Comparison of ENCODE assay signal across 16 cellular contexts in genomic region chr1:246781212-246781611, GRCh38. TPM values are rescaled to one million over a fixed set of nuclear protein-coding genes. Genes with fewer than 3 reads are reported as not detected.
A peak's percentile ranks its signal among the peaks of the same experiment; 100 is the strongest.
DNase-seq lines count a peak whose midpoint lies in the region; ATAC-seq and TF ChIP-seq lines count a peak whose summit lies in the region.
"Had no signal": no experiment of that assay in that cellular context is flagged by ENCODE, and none has a peak within 500 bp of the region (broad histone marks: within the 10 kb centered on the region; RNA-seq: fewer than 3 reads in every experiment).

No MANE protein-coding gene starts in this region.

- H3K4me3 ChIP-seq in DND-41 (ENCODE audit: low read depth in 1 of 2, low read length in 2 of 2) (no peak overlapping the region), fibroblast of lung (replicated peaks in 1 of 4; ENCODE audit: control extremely low read depth in 1 of 4, insufficient read depth in 1 of 4, low read depth in 3 of 4, low read length in 4 of 4) (no peak overlapping the region), psoas muscle (no peak overlapping the region)

- intact Hi-C loops in psoas muscle (cut with DNase I), result no loop called here

- H3K4me2 ChIP-seq in DND-41 (ENCODE audit: insufficient read depth, low read length) (0 out of 2 replicates have a peak overlapping the region, but pooled peaks have one; percentile 21), fibroblast of lung (ENCODE audit: extremely low read depth, insufficient read depth, low read length) (no peak overlapping the region)

- H3K9ac ChIP-seq in DND-41 (ENCODE audit: low read depth, low read length), result 0 out of 2 replicates have a peak overlapping the region, but pooled peaks have one; percentile 32
- H3K9ac ChIP-seq in fibroblast of lung (ENCODE audit: insufficient read depth, low read length), result no peak overlapping the region

- peaks cover 11 to 24% of the 10 kb centered on the region in 2 donors for H3K4me1 Mint-ChIP-seq in stimulated activated naive B cell treated with anti-CD40 and anti-IgM and Interleukin-4, amounts not matched to agents 10 μg/mL and 1 μg/mL and 100 μg/mL, for 72 hours

- H3K4me1 ChIP-seq in DND-41 (ENCODE audit: insufficient read depth, low read length), result peaks cover 44% of the 10 kb centered on the region
- no peaks in the 10 kb centered on the region for H3K4me1 ChIP-seq in fibroblast of lung (ENCODE audit: control insufficient read depth, extremely low read depth, insufficient read depth, low read length)
- peaks cover 37% of the 10 kb centered on the region for H3K4me1 ChIP-seq in psoas muscle

- H3K9me3 Mint-ChIP-seq in stimulated activated naive B cell treated with anti-CD40 and anti-IgM and Interleukin-4, amounts not matched to agents 10 μg/mL and 1 μg/mL and 100 μg/mL, for 72 hours, result peaks cover 3 to 4% of the 10 kb centered on the region in 2 donors

- H3K9me3 ChIP-seq in DND-41 (ENCODE audit: insufficient read depth, low read length, severe bottlenecking), result no peaks in the 10 kb centered on the region
- H3K9me3 ChIP-seq in fibroblast of lung (ENCODE audit: control insufficient read depth, insufficient read depth, low read depth, low read length), result peaks cover 3% of the 10 kb centered on the region
- no peaks in the 10 kb centered on the region for H3K9me3 ChIP-seq in psoas muscle

- ATAC-seq in DND-41 (ENCODE audit: insufficient read depth, low read depth) (no peak), psoas muscle (no peak), GM18498 (IDR thresholded peaks at IDR 0.05; ENCODE audit: unreplicated experiment) (no peak)
- no peak for ATAC-seq in stimulated activated naive B cell treated with anti-CD40 and anti-IgM and Interleukin-4, amounts not matched to agents 10 μg/mL and 1 μg/mL and 100 μg/mL, for 72 hours (replicated peaks)
- ATAC-seq: Right ventricle myocardium inferior had no signal

- H3K27ac Mint-ChIP-seq in stimulated activated naive B cell treated with anti-CD40 and anti-IgM and Interleukin-4, amounts not matched to agents 10 μg/mL and 1 μg/mL and 100 μg/mL, for 72 hours, result no peak overlapping the region

- H4K20me1 ChIP-seq in DND-41 (ENCODE audit: insufficient read depth, low read length) (peaks cover 6% of the 10 kb centered on the region; the same call in 1 of the 2 replicates), fibroblast of lung (ENCODE audit: control insufficient read depth, extremely low read depth, insufficient read depth, low read length) (no peaks in the 10 kb centered on the region)

- H3K4me3 Mint-ChIP-seq in stimulated activated naive B cell treated with anti-CD40 and anti-IgM and Interleukin-4, amounts not matched to agents 10 μg/mL and 1 μg/mL and 100 μg/mL, for 72 hours, result no peak overlapping the region

- H3K79me2 ChIP-seq in DND-41 (ENCODE audit: insufficient read depth, low read length), result no peaks in the 10 kb centered on the region
- no peaks in the 10 kb centered on the region for H3K79me2 ChIP-seq in fibroblast of lung (ENCODE audit: control insufficient read depth, insufficient read depth, low read length)

- H3K27me3 Mint-ChIP-seq in stimulated activated naive B cell treated with anti-CD40 and anti-IgM and Interleukin-4, amounts not matched to agents 10 μg/mL and 1 μg/mL and 100 μg/mL, for 72 hours, result peaks cover 19 to 31% of the 10 kb centered on the region in 2 donors

- H3K27ac ChIP-seq in DND-41 (ENCODE audit: low read length) (peak overlapping the region; percentile 83), fibroblast of lung (ENCODE audit: insufficient read depth, low read length) (peak overlapping the region; percentile 34), psoas muscle (peak overlapping the region; percentile 88)
- H3K27ac ChIP-seq: 22Rv1, C4-2B had no signal

- TF ChIP-seq CTCF in DND-41 (IDR thresholded peaks at IDR 0.05; ENCODE audit: borderline replicate concordance, extremely low read depth, low read length, poor library complexity, severe bottlenecking), result no peak
- no peak for TF ChIP-seq CTCF in fibroblast of lung (conservative IDR thresholded peaks at IDR 0.05 in 1 of 2, IDR thresholded peaks at IDR 0.05 in 1 of 2; ENCODE audit: low read depth in 1 of 2, low read length in 2 of 2)
- TF ChIP-seq CTCF in psoas muscle (IDR thresholded peaks at IDR 0.05), result no peak

- H3K36me3 ChIP-seq in DND-41 (ENCODE audit: insufficient read depth, low read length) (peaks cover 30% of the 10 kb centered on the region), fibroblast of lung (ENCODE audit: control insufficient read depth, insufficient read depth, low read length) (peaks cover 9% of the 10 kb centered on the region), psoas muscle (ENCODE audit: insufficient read depth in 1 of 2, low read depth in 1 of 2) (peaks cover 0 to 36% of the 10 kb centered on the region in 2 donors)

- H3K36me3 Mint-ChIP-seq in stimulated activated naive B cell treated with anti-CD40 and anti-IgM and Interleukin-4, amounts not matched to agents 10 μg/mL and 1 μg/mL and 100 μg/mL, for 72 hours, result peaks cover 16 to 38% of the 10 kb centered on the region in 2 donors

- DNase-seq in activated CD8-positive, alpha-beta memory T cell treated with anti-CD3 and anti-CD28 coated beads, Interleukin-2, amount 50 U/mL, for 48 hours, result peak; percentile 34
- no peak for DNase-seq in activated CD8-positive, alpha-beta memory T cell treated with anti-CD3 and anti-CD28 coated beads, Interleukin-2, amount 50 U/mL, for 4 hours
- no peak for DNase-seq in DND-41
- DNase-seq in fibroblast of lung (ENCODE audit: low read depth in 2 of 2), result no peak
- no peak for DNase-seq in psoas muscle
- no peak for DNase-seq in stimulated activated naive B cell treated with anti-CD40 and anti-IgM and Interleukin-4, amounts not matched to agents 10 μg/mL and 1 μg/mL and 100 μg/mL, for 72 hours
- no peak for DNase-seq in DMS153 treated with DMSO at 0.1 percent for 48 hours (lab: John Stamatoyannopoulos, UW; ENCODE audit: unreplicated experiment)
- DNase-seq: NCI-H1048, NCI-H1417 treated with DMSO at 0.1 percent for 48 hours, NCI-H187, NCI-H446, NCI-H526 had no signal

- H2AFZ ChIP-seq in DND-41 (ENCODE audit: low read depth, low read length), result no peak overlapping the region
- no peak overlapping the region for H2AFZ ChIP-seq in fibroblast of lung (ENCODE audit: low read length)

- H3K27me3 ChIP-seq in DND-41 (ENCODE audit: insufficient read depth, low read length, poor library complexity) (no peaks in the 10 kb centered on the region), fibroblast of lung (ENCODE audit: control insufficient read depth, insufficient read depth, low read length) (no peaks in the 10 kb centered on the region), psoas muscle (ENCODE audit: insufficient read depth in 3 of 3, low read length in 2 of 3) (no peaks in the 10 kb centered on the region)

- 96 to 100% (median 99%) methylated on average over 7 of the region's 7 CpGs for WGBS in psoas muscle, 3 donors

RNA-seq across cellular contexts. Expression of gene SCCPDH, which starts 57.0 kb away (rescaled TPM):
- total RNA-seq in fibroblast of lung (43.7 and 58.0 TPM in 2 replicates), psoas muscle (10 to 100 TPM; 22.6 to 41.8 (median 38.5) TPM)
- polyA plus RNA-seq in fibroblast of lung (47.6 and 47.8 TPM in 2 replicates), psoas muscle (10 to 100 TPM; 28.3 to 50.8 (median 44.3) TPM)
- polyA plus RNA-seq in fibroblast of lung (2012), result 43.4 and 47.5 TPM in 2 replicates
- polyA minus RNA-seq in fibroblast of lung (ENCODE audit: low replicate concordance), result 2.9 and 4.9 TPM in 2 replicates

Comparison
In these comparisons a context has a peak if more than half of its experiments do, and no peak if none do; other contexts are left out.
1. H3K27ac ChIP-seq: peak in every context shown above with its lines; median percentile 88 in psoas muscle; 83 in DND-41; 34 in fibroblast of lung.